8 cellular contexts compared by ENCODE assay signal in the genomic region with DNA sequence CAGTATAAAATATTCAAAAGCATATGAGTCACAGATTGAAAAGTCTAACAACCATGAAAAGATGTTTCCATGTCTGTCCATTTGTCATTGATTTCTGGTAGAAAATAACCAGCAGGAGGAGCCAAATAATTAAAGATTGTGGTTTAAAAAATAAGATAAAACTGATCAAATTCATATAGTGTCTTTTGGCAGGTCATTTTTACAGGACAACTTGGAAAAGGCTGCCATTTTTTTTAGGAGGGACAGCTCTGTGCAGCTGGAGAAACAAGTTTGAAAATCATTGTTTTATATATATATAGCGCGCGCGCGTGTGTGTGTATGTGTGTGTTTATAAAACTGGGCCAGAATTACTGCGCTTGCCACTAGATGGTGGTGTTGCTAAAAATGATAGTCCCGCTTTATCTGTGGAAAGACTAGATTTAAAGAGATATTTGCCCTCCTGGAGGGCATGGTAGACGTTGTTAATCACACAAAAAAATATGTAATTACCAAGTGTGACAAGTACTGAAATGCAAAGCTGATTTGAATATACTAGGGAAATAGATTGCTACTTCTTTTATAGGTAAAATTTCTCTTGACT. TPM values are rescaled to one million over a fixed set of nuclear protein-coding genes. Genes with fewer than 3 reads are reported as not detected.
A peak's percentile ranks its signal among the peaks of the same experiment; 100 is the strongest.
DNase-seq lines count a peak whose midpoint lies in the region; ATAC-seq and TF ChIP-seq lines count a peak whose summit lies in the region.

No MANE protein-coding gene starts in this region.

- DNase-seq in G401 (ENCODE audit: low spot score) (peak; percentile 91), NCI-H2196 treated with DMSO at 0.1 percent for 48 hours (lab: John Stamatoyannopoulos, UW; ENCODE audit: unreplicated experiment) (peak; percentile 69), left kidney (ENCODE audit: low read depth, low spot score) (peak; percentile 91), GM19238 (ENCODE audit: insufficient read length, low spot score) (no peak)
- peak; percentile 49 to 71 for DNase-seq in central memory CD8-positive, alpha-beta T cell (ENCODE audit: low spot score in 2 of 2)
- peak; percentile 61 for DNase-seq in stimulated activated CD4-positive, alpha-beta T cell treated with anti-CD3 and anti-CD28 coated beads, Interleukin-2, amount 100 ng/mL, for 4 hours (ENCODE audit: low read depth)

- H3K27ac Mint-ChIP-seq in central memory CD8-positive, alpha-beta T cell (ENCODE audit: low read depth), result peak overlapping the region; percentile 99

- no peaks in the 10 kb centered on the region for H3K9me3 Mint-ChIP-seq in central memory CD8-positive, alpha-beta T cell

- peak; percentile 52 for TF ChIP-seq CTCF in WI38 (IDR thresholded peaks at IDR 0.05; ENCODE audit: low read depth, low read length)

- peak overlapping the region; percentile 34 for H3K4me3 ChIP-seq in WI38 (ENCODE audit: low read depth, low read length)

- peak overlapping the region; percentile 86 for H3K4me3 Mint-ChIP-seq in central memory CD8-positive, alpha-beta T cell

- in situ Hi-C loops in G401 (cut with HindIII; ENCODE audit: low sequenced_read_pairs), result no loop called here

- ATAC-seq in HG03045 (IDR thresholded peaks at IDR 0.05; ENCODE audit: unreplicated experiment), result peak; percentile 30
- peak; percentile 15 for ATAC-seq in central memory CD8-positive, alpha-beta T cell (replicated peaks; ENCODE audit: extremely low read depth, poor library complexity, severe bottlenecking)

- H3K27me3 Mint-ChIP-seq in central memory CD8-positive, alpha-beta T cell, result no peaks in the 10 kb centered on the region

- H3K4me1 Mint-ChIP-seq in central memory CD8-positive, alpha-beta T cell, result peaks cover 50% of the 10 kb centered on the region

- H3K36me3 Mint-ChIP-seq in central memory CD8-positive, alpha-beta T cell (ENCODE audit: insufficient read depth), result peaks cover 24% of the 10 kb centered on the region

RNA-seq across cellular contexts. Expression of a gene that starts 1.3 kb away (rescaled TPM):
- total RNA-seq in G401 (2014; rRNA removed; shearing (Covaris generic)), result 15.1 and 15.6 TPM in 2 replicates

RNA-seq across cellular contexts. Expression of a gene that starts 14.4 kb away (rescaled TPM):
- not detected in 2 replicates for total RNA-seq in G401 (2014; rRNA removed; shearing (Covaris generic))

RNA-seq across cellular contexts. Expression of a gene that starts 59.5 kb away (rescaled TPM):
- 8.4 and 10.2 TPM in 2 replicates for total RNA-seq in G401 (2014; rRNA removed; shearing (Covaris generic))
